Comparison of ENCODE assay signal across 8 cellular contexts in the genomic region with DNA sequence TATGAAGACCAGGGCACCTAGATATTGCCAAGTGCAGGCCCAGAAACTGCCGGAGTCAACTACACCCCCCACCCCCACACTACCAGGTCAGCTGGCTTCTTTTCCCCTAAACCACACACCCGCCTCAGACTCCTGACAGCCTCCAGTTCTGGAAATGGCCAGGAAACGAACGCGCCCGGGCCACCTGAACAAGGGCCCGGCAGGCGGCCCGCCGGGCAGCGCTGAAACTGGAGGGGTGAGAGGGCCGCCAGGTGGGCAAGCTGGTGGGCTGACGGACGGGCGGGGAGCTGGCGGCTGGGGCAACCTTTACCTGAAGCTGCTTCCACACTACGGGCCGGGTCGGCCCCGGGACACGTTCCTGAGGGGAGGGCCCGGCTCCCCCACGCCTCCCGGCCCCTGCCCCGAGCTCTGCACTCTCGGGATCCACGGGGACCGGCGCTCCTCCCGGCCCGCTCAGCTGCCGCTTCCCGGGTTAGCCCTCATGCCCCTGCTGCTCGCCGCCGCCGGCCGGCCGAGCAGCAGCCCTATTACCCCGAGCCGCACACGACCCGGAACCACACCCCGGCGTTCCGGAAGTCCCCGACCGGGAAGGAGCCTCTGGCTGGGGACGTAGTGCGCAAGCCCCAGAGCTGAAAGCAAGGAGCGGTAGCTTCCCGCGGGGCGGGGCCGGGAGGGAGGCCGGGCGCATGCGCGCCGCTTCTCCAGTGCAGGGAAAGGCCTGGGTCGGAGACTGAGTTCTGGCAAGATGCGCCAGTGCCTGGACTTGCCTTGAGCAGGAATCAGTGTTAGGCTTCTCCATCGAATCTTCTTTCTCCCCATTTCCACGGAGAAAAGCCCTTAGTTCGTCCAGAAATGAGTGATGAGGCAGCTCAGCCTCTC. TPM values are rescaled to one million over a fixed set of nuclear protein-coding genes. Genes with fewer than 3 reads are reported as not detected.
DNase-seq lines count a peak whose midpoint lies in the region; ATAC-seq and TF ChIP-seq lines count a peak whose summit lies in the region.

A gene (minus strand): TSS at position 548 of the 879 bp plus-strand sequence. CDS start 34,634 bp downstream, outside the sequence.

- DNase-seq in NCI-H69 (lab: John Stamatoyannopoulos, UW), result peak; percentile 99
- peak; percentile 93 for DNase-seq in activated CD4-positive, alpha-beta T cell treated with anti-CD3 and anti-CD28 coated beads, Interleukin-2, amount 10 ng/mL, durations not matched to agents 7 days and 5 days
- DNase-seq in coronary artery (ENCODE audit: low spot score), result peak; percentile 96
- peak; percentile 97 for DNase-seq in left colon
- peak; percentile 90 to 96 for DNase-seq in stimulated activated CD4-positive, alpha-beta T cell treated with anti-CD3 and anti-CD28 coated beads, Interleukin-1b, Interleukin-23, amount 100 ng/mL, for 4 hours (ENCODE audit: low read depth in 2 of 2)

- H3K27ac ChIP-seq in C4-2B (peak within 1 kb of the TSS; percentile 83), coronary artery (peak within 1 kb of the TSS; percentile 76 to 77)

- H3K9me3 Mint-ChIP-seq in activated CD4-positive, alpha-beta T cell treated with anti-CD3 and anti-CD28 coated beads, Interleukin-2, amount 10 ng/mL, durations not matched to agents 7 days and 5 days, result no peaks in the 10 kb centered on the region

- POLR2A ChIA-PET in activated CD4-positive, alpha-beta T cell treated with anti-CD3 and anti-CD28 coated beads, Interleukin-2, amount 10 ng/mL, durations not matched to agents 7 days and 5 days (lab: Charles Lee), result interaction anchor here (0.6 to 0.8 kb wide), 4 partner anchors 34 to 1292 kb away, joined by 3 to 4 read pairs (median 3); a partner anchor contains a TSS

- no peaks in the 10 kb centered on the region for H3K27me3 Mint-ChIP-seq in activated CD4-positive, alpha-beta T cell treated with anti-CD3 and anti-CD28 coated beads, Interleukin-2, amount 10 ng/mL, durations not matched to agents 7 days and 5 days

- H3K4me1 Mint-ChIP-seq in activated CD4-positive, alpha-beta T cell treated with anti-CD3 and anti-CD28 coated beads, Interleukin-2, amount 10 ng/mL, durations not matched to agents 7 days and 5 days, result peaks cover 39% of the 10 kb centered on the region

- ATAC-seq in GM19372 (IDR thresholded peaks at IDR 0.05; ENCODE audit: low read depth, unreplicated experiment) (peak; percentile 98), HG03521 (IDR thresholded peaks at IDR 0.05; ENCODE audit: unreplicated experiment) (peak; percentile 93), left colon (peak; percentile 100)

- intact Hi-C loops in left colon (cut with DNase I, micrococcal nuclease), result no loop called here

- CTCF ChIA-PET in activated CD4-positive, alpha-beta T cell treated with anti-CD3 and anti-CD28 coated beads, Interleukin-2, amount 10 ng/mL, durations not matched to agents 7 days and 5 days (lab: Charles Lee), result interaction anchor here (0.7 to 0.8 kb wide), 2 partner anchors 15 to 360 kb away, joined by 3 read pairs; no protein-coding TSS in a partner anchor

- peak within 1 kb of the TSS; percentile 88 for H3K4me3 Mint-ChIP-seq in activated CD4-positive, alpha-beta T cell treated with anti-CD3 and anti-CD28 coated beads, Interleukin-2, amount 10 ng/mL, durations not matched to agents 7 days and 5 days

- peaks cover 5% of the 10 kb centered on the region for H3K36me3 Mint-ChIP-seq in activated CD4-positive, alpha-beta T cell treated with anti-CD3 and anti-CD28 coated beads, Interleukin-2, amount 10 ng/mL, durations not matched to agents 7 days and 5 days (ENCODE audit: low read depth)

- peak within 1 kb of the TSS; percentile 86 for H3K4me3 ChIP-seq in coronary artery

- peak within 1 kb of the TSS; percentile 85 for H3K27ac Mint-ChIP-seq in activated CD4-positive, alpha-beta T cell treated with anti-CD3 and anti-CD28 coated beads, Interleukin-2, amount 10 ng/mL, durations not matched to agents 7 days and 5 days

- TF ChIP-seq CTCF in C4-2B (conservative IDR thresholded peaks at IDR 0.05) (no peak), coronary artery (IDR thresholded peaks at IDR 0.05) (no peak)

RNA-seq across cellular contexts. Expression of the gene that starts here (rescaled TPM):
- 10 to 100 TPM; 58.7 to 63.6 TPM for total RNA-seq in activated CD4-positive, alpha-beta T cell treated with anti-CD3 and anti-CD28 coated beads, Interleukin-2, amount 10 ng/mL, durations not matched to agents 7 days and 5 days
- total RNA-seq in left colon, result 10 to 100 TPM; 56.5 to 63.8 TPM

Comparison
In these comparisons a context has a peak if more than half of its experiments do, and no peak if none do; other contexts are left out.
1. Peak in every context shown above with its lines: DNase-seq, ATAC-seq, H3K4me3 ChIP-seq and H3K27ac ChIP-seq.